8 cellular contexts compared by ENCODE assay signal in genomic region chr17:7572588-7573323, GRCh38. TPM values are rescaled to one million over a fixed set of nuclear protein-coding genes. Genes with fewer than 3 reads are reported as not detected.
DNase-seq lines count a peak whose midpoint lies in the region; ATAC-seq lines count a peak whose summit lies in the region.

No MANE protein-coding gene starts in this region.

- DNase-seq in HS-5 (ENCODE audit: low read depth) (peak; percentile 96), NOMO-1 treated with DMSO at 0.1 percent for 48 hours (lab: John Stamatoyannopoulos, UW; ENCODE audit: unreplicated experiment) (peak; percentile 99), medulla oblongata (ENCODE audit: extremely low spot score) (peak; percentile 99)
- DNase-seq in activated CD8-positive, alpha-beta memory T cell treated with anti-CD3 and anti-CD28 coated beads for 4 hours (ENCODE audit: low read depth in 2 of 2) = peak; percentile 97 to 100
- peak; percentile 96 for DNase-seq in stimulated activated CD8-positive, alpha-beta memory T cell treated with anti-CD3 and anti-CD28 coated beads, Interleukin-12 subunit alpha, Interleukin-12 subunit beta, amount 100 ng/mL, for 24 hours (ENCODE audit: extremely low read depth)

- peak overlapping the region; percentile 99 to 100 (median 100) for H3K27ac ChIP-seq in BLaER1 treated with 17β-estradiol and CSF1 and Interleukin-3, amounts not matched to agents 10 nM and 100 nM
- H3K27ac ChIP-seq in ectodermal cell (ENCODE audit: insufficient read depth, low read depth, low read length, poor library complexity, severe bottlenecking) = peak overlapping the region; percentile 92

- peaks cover 41 to 70% (median 50%) of the 10 kb centered on the region in 11 experiments for H4K20me1 ChIP-seq in BLaER1 treated with 17β-estradiol and CSF1 and Interleukin-3, amounts not matched to agents 10 nM and 100 nM

- 0 to 1% methylated on average over 73 of the region's 73 CpGs for WGBS in ectodermal cell, 2 experiments

- H3K4me1 ChIP-seq in BLaER1 treated with 17β-estradiol and CSF1 and Interleukin-3, amounts not matched to agents 10 nM and 100 nM = peaks cover 41 to 57% (median 51%) of the 10 kb centered on the region in 10 experiments
- peaks cover 16% of the 10 kb centered on the region for H3K4me1 ChIP-seq in ectodermal cell (ENCODE audit: control insufficient read depth, insufficient read depth, low read length)

- peaks cover 72 to 82% (median 81%) of the 10 kb centered on the region in 11 experiments for H3K36me3 ChIP-seq in BLaER1 treated with 17β-estradiol and CSF1 and Interleukin-3, amounts not matched to agents 10 nM and 100 nM
- H3K36me3 ChIP-seq in ectodermal cell (ENCODE audit: control insufficient read depth, insufficient read depth, low read length) = peaks cover 57% of the 10 kb centered on the region

- no peaks in the 10 kb centered on the region for H3K27me3 ChIP-seq in BLaER1 treated with 17β-estradiol and CSF1 and Interleukin-3, amounts not matched to agents 10 nM and 100 nM
- H3K27me3 ChIP-seq in ectodermal cell (ENCODE audit: control insufficient read depth, insufficient read depth, low read length, poor library complexity, severe bottlenecking) = no peaks in the 10 kb centered on the region

- ATAC-seq in GM19395 (IDR thresholded peaks at IDR 0.05; ENCODE audit: unreplicated experiment) = peak; percentile 90

- H3K9me3 ChIP-seq in BLaER1 treated with 17β-estradiol and CSF1 and Interleukin-3, amounts not matched to agents 10 nM and 100 nM (replicated peaks in 1 of 11) = peaks cover 0 to 4% (median 0%) of the 10 kb centered on the region in 11 experiments; a peak in 5 of 22 replicates
- no peaks in the 10 kb centered on the region for H3K9me3 ChIP-seq in ectodermal cell (ENCODE audit: control insufficient read depth, low read length)

- peak overlapping the region; percentile 97 to 100 (median 99) for H3K4me3 ChIP-seq in BLaER1 treated with 17β-estradiol and CSF1 and Interleukin-3, amounts not matched to agents 10 nM and 100 nM
- peak overlapping the region; percentile 97 for H3K4me3 ChIP-seq in ectodermal cell (ENCODE audit: insufficient read depth, low read depth, low read length)

- peak overlapping the region; percentile 99 to 100 (median 100) for H3K9ac ChIP-seq in BLaER1 treated with 17β-estradiol and CSF1 and Interleukin-3, amounts not matched to agents 10 nM and 100 nM

- H3K4me2 ChIP-seq in BLaER1 treated with 17β-estradiol and CSF1 and Interleukin-3, amounts not matched to agents 10 nM and 100 nM = peak overlapping the region in 10 of 11 experiments; percentile 1 to 50 (median 33); a peak in 16 of 22 replicates

RNA-seq across cellular contexts. Expression of gene CD68, which starts 6.7 kb away (rescaled TPM):
- not detected for polyA plus RNA-seq in ectodermal cell (2013, experiment 1 of 4)
- not detected for polyA plus RNA-seq in ectodermal cell (2013, experiment 2 of 4)
- 0.27 TPM for polyA plus RNA-seq in ectodermal cell (2013, experiment 3 of 4)
- polyA plus RNA-seq in ectodermal cell (2013, experiment 4 of 4) = not detected

RNA-seq across cellular contexts. Expression of gene MPDU1, which starts 10.9 kb away (rescaled TPM):
- 78.2 TPM for polyA plus RNA-seq in ectodermal cell (2013, experiment 1 of 4)
- 86.0 TPM for polyA plus RNA-seq in ectodermal cell (2013, experiment 2 of 4)
- polyA plus RNA-seq in ectodermal cell (2013, experiment 3 of 4) = 49.9 TPM
- polyA plus RNA-seq in ectodermal cell (2013, experiment 4 of 4) = 64.9 TPM

RNA-seq across cellular contexts. Expression of gene SENP3, which starts 11.0 kb away (rescaled TPM):
- 80.1 TPM for polyA plus RNA-seq in ectodermal cell (2013, experiment 1 of 4)
- polyA plus RNA-seq in ectodermal cell (2013, experiment 2 of 4) = 91.7 TPM
- 62.8 TPM for polyA plus RNA-seq in ectodermal cell (2013, experiment 3 of 4)
- 76.9 TPM for polyA plus RNA-seq in ectodermal cell (2013, experiment 4 of 4)

RNA-seq across cellular contexts. Expression of gene TNFSF13, which starts 14.2 kb away (rescaled TPM):
- 2.6 TPM for polyA plus RNA-seq in ectodermal cell (2013, experiment 1 of 4)
- polyA plus RNA-seq in ectodermal cell (2013, experiment 2 of 4) = 2.9 TPM
- 2.9 TPM for polyA plus RNA-seq in ectodermal cell (2013, experiment 3 of 4)
- 1.8 TPM for polyA plus RNA-seq in ectodermal cell (2013, experiment 4 of 4)

RNA-seq across cellular contexts. Expression of gene SOX15, which starts 17.1 kb away (rescaled TPM):
- polyA plus RNA-seq in ectodermal cell (2013, experiment 1 of 4) = 9.3 TPM
- 16.2 TPM for polyA plus RNA-seq in ectodermal cell (2013, experiment 2 of 4)
- polyA plus RNA-seq in ectodermal cell (2013, experiment 3 of 4) = 6.7 TPM
- polyA plus RNA-seq in ectodermal cell (2013, experiment 4 of 4) = 9.2 TPM

Comparison
In these comparisons a context has a peak if more than half of its experiments do, and no peak if none do; other contexts are left out.
1. Peak in every context shown above with its lines: DNase-seq, ATAC-seq, H3K4me3 ChIP-seq and H3K27ac ChIP-seq.